In the genomic region with DNA sequence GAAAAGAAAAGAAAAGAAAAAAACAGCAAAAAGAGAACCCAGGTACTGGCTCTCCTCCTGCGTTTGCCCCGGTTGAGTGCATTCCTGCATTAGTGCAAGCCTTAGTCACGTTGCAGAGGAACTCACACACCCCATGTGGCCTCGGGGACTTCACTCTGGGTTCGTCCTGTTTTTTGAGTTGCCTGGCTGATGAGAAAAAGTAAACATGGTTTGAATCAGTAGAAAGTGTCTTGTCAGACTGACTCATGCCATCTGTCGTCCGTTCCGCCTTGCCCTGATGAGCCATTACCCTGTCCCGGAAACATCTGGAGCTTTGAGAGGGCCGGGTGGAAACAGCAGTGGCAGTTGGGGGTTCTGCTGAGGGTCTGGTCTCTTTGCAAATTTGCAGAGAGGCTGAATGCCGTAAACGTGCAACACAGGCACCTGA, we compare ENCODE assay signal across 8 cellular contexts.
DNase-seq lines count a peak whose midpoint lies in the region; TF ChIP-seq lines count a peak whose summit lies in the region.

No MANE protein-coding gene starts in this region.

- 0 out of 2 replicates have a peak overlapping the region, but pooled peaks have one; percentile 4 for H3K4me3 ChIP-seq in GM06990 (replicated peaks; ENCODE audit: low read depth, low read length)
- H3K4me3 ChIP-seq in HEK293 (ENCODE audit: low read depth, low read length) = no peak overlapping the region
- no peak overlapping the region for H3K4me3 ChIP-seq in iPS-18a (ENCODE audit: low read length)

- H3K4me1 ChIP-seq in HEK293 (ENCODE audit: control insufficient read depth, insufficient read depth, low read length) = no peaks in the 10 kb centered on the region; the same call in 1 of the 2 replicates
- H3K4me1 ChIP-seq in iPS-18a (ENCODE audit: control insufficient read depth, low read depth, low read length) = peaks cover 39% of the 10 kb centered on the region

- H3K36me3 ChIP-seq in GM06990 (ENCODE audit: control insufficient read depth, insufficient read depth, low read length) (no peaks in the 10 kb centered on the region; the same call in 1 of the 2 replicates), HEK293 (ENCODE audit: control insufficient read depth in 2 of 2, insufficient read depth in 1 of 2, low read length in 2 of 2) (peaks cover 5 to 11% of the 10 kb centered on the region in 2 experiments; a peak in 2 of 3 replicates), iPS-18a (ENCODE audit: control insufficient read depth, low read depth, low read length) (no peaks in the 10 kb centered on the region)

- CTCF ChIA-PET in HEK293 (lab: Yijun Ruan, JAX) = no interaction called here

- TF ChIP-seq CTCF in GM06990 (IDR thresholded peaks at IDR 0.05; ENCODE audit: insufficient read depth, low read length, poor library complexity, severe bottlenecking) (peak; percentile 27), HEK293 (tag by site-specific recombination; IDR thresholded peaks at IDR 0.05) (no peak)

- no peak overlapping the region for H3K9ac ChIP-seq in iPS-18a (ENCODE audit: low read length)

- H3K27me3 ChIP-seq in GM06990 (replicated peaks; ENCODE audit: control insufficient read depth, insufficient read depth, low read length) = no peaks in the 10 kb centered on the region
- no peaks in the 10 kb centered on the region for H3K27me3 ChIP-seq in iPS-18a (ENCODE audit: control insufficient read depth, insufficient read depth, low read length)

- H3K9me3 ChIP-seq in HEK293 (ENCODE audit: control insufficient read depth, insufficient read depth, low read depth, low read length) = no peaks in the 10 kb centered on the region
- no peaks in the 10 kb centered on the region for H3K9me3 ChIP-seq in iPS-18a (ENCODE audit: control insufficient read depth, low read depth, low read length)

- H3K27ac ChIP-seq in HEK293 (ENCODE audit: extremely low read depth, low read depth, low read length) (no peak overlapping the region), iPS-18a (ENCODE audit: low read length) (peak overlapping the region; percentile 39)

- POLR2A ChIA-PET in HEK293 (lab: Yijun Ruan, JAX) = no interaction called here

- peak; percentile 83 for DNase-seq in GM06990 (ENCODE audit: extremely low read depth, insufficient read length)
- peak; percentile 20 for DNase-seq in NCI-H226
- DNase-seq in activated naive CD8-positive, alpha-beta T cell treated with anti-CD3 and anti-CD28 coated beads, Interleukin-2, amount 50 U/mL, for 16 hours (ENCODE audit: low read depth, low spot score) = peak; percentile 24
- peak; percentile 81 for DNase-seq in stimulated activated CD4-positive, alpha-beta T cell treated with anti-CD3 and anti-CD28 coated beads, Interleukin-1b, Interleukin-23, amount 100 ng/mL, for 48 hours
- DNase-seq in NCI-H128 (lab: John Stamatoyannopoulos, UW; ENCODE audit: unreplicated experiment) = no peak
- DNase-seq in NCI-H187 (lab: John Stamatoyannopoulos, UW) = no peak

TF ChIP-seq in HEK293, 187 proteins besides CTCF, POLR2A, EP300 and RAD21:
- TF ChIP-seq GFI1B (tag by site-specific recombination; IDR thresholded peaks at IDR 0.05) (no peak), KLF16 (tag by site-specific recombination; IDR thresholded peaks at IDR 0.05) (no peak), ZBTB17 (tag by site-specific recombination; IDR thresholded peaks at IDR 0.05) (peak; percentile 56), ZNF202 (tag by site-specific recombination; IDR thresholded peaks at IDR 0.05; ENCODE audit: borderline replicate concordance) (no peak), HOXD13 (CRISPR knock-in tag; IDR thresholded peaks at IDR 0.05; ENCODE audit: borderline replicate concordance) (no peak), ZNF354C (tag by site-specific recombination; IDR thresholded peaks at IDR 0.05; ENCODE audit: borderline replicate concordance, low read depth) (no peak), OSR2 (tag by site-specific recombination; IDR thresholded peaks at IDR 0.05) (no peak; the same call in 1 of the 2 replicates), ZNF133 (tag by site-specific recombination; IDR thresholded peaks at IDR 0.05) (no peak), ZNF24 (tag by site-specific recombination; IDR thresholded peaks at IDR 0.05) (no peak), ZNF629 (tag by site-specific recombination; IDR thresholded peaks at IDR 0.05) (0 out of 2 replicates have a peak, but pooled peaks have one; percentile 15), SP2 (tag by site-specific recombination; IDR thresholded peaks at IDR 0.05) (no peak), ZNF23 (tag by site-specific recombination; IDR thresholded peaks at IDR 0.05; ENCODE audit: borderline replicate concordance) (no peak)
- TF ChIP-seq, protein P1, sequence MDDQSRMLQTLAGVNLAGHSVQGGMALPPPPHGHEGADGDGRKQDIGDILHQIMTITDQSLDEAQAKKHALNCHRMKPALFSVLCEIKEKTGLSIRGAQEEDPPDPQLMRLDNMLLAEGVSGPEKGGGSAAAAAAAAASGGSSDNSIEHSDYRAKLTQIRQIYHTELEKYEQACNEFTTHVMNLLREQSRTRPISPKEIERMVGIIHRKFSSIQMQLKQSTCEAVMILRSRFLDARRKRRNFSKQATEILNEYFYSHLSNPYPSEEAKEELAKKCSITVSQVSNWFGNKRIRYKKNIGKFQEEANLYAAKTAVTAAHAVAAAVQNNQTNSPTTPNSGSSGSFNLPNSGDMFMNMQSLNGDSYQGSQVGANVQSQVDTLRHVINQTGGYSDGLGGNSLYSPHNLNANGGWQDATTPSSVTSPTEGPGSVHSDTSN (CRISPR knock-in tag; IDR thresholded peaks at IDR 0.05) = no peak
- TF ChIP-seq, protein P2, sequence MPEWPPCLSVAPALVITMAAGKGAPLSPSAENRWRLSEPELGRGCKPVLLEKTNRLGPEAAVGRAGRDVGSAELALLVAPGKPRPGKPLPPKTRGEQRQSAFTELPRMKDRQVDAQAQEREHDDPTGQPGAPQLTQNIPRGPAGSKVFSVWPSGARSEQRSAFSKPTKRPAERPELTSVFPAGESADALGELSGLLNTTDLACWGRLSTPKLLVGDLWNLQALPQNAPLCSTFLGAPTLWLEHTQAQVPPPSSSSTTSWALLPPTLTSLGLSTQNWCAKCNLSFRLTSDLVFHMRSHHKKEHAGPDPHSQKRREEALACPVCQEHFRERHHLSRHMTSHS (tag by site-specific recombination; IDR thresholded peaks at IDR 0.05) = no peak
- TF ChIP-seq, protein P3, sequence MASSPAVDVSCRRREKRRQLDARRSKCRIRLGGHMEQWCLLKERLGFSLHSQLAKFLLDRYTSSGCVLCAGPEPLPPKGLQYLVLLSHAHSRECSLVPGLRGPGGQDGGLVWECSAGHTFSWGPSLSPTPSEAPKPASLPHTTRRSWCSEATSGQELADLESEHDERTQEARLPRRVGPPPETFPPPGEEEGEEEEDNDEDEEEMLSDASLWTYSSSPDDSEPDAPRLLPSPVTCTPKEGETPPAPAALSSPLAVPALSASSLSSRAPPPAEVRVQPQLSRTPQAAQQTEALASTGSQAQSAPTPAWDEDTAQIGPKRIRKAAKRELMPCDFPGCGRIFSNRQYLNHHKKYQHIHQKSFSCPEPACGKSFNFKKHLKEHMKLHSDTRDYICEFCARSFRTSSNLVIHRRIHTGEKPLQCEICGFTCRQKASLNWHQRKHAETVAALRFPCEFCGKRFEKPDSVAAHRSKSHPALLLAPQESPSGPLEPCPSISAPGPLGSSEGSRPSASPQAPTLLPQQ (tag by site-specific recombination; IDR thresholded peaks at IDR 0.05) = no peak
- TF ChIP-seq, protein P4, sequence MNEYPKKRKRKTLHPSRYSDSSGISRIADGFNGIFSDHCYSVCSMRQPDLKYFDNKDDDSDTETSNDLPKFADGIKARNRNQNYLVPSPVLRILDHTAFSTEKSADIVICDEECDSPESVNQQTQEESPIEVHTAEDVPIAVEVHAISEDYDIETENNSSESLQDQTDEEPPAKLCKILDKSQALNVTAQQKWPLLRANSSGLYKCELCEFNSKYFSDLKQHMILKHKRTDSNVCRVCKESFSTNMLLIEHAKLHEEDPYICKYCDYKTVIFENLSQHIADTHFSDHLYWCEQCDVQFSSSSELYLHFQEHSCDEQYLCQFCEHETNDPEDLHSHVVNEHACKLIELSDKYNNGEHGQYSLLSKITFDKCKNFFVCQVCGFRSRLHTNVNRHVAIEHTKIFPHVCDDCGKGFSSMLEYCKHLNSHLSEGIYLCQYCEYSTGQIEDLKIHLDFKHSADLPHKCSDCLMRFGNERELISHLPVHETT (tag by site-specific recombination; IDR thresholded peaks at IDR 0.05) = no peak
- TF ChIP-seq, protein P5, sequence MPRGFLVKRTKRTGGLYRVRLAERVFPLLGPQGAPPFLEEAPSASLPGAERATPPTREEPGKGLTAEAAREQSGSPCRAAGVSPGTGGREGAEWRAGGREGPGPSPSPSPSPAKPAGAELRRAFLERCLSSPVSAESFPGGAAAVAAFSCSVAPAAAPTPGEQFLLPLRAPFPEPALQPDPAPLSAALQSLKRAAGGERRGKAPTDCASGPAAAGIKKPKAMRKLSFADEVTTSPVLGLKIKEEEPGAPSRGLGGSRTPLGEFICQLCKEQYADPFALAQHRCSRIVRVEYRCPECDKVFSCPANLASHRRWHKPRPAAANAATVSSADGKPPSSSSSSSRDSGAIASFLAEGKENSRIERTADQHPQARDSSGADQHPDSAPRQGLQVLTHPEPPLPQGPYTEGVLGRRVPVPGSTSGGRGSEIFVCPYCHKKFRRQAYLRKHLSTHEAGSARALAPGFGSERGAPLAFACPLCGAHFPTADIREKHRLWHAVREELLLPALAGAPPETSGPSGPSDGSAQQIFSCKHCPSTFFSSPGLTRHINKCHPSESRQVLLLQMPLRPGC (tag by site-specific recombination; IDR thresholded peaks at IDR 0.05) = no peak

Comparison
In these comparisons a context has a peak if more than half of its experiments do, and no peak if none do; other contexts are left out.
1. DNase-seq: peak in GM06990 (single experiment), NCI-H226 (single experiment), activated naive CD8-positive, alpha-beta T cell treated with anti-CD3 and anti-CD28 coated beads, Interleukin-2, amount 50 U/mL, for 16 hours (single experiment) and stimulated activated CD4-positive, alpha-beta T cell treated with anti-CD3 and anti-CD28 coated beads, Interleukin-1b, Interleukin-23, amount 100 ng/mL, for 48 hours (single experiment); none in NCI-H128 (single experiment) and NCI-H187 (0 of 2).